Comparison of ENCODE assay signal across 26 cellular contexts in genomic region chr4:14532436-14532835, GRCh38.
DNase-seq lines count a peak whose midpoint lies in the region; ATAC-seq lines count a peak whose summit lies in the region.
"Had no signal": no experiment of that assay in that cellular context is flagged by ENCODE, and none has a peak within 500 bp of the region (broad histone marks: within the 10 kb centered on the region; RNA-seq: fewer than 3 reads in every experiment).

No MANE protein-coding gene starts in this region.

- H3K4me3 ChIP-seq in Jurkat, Clone E6-1 (ENCODE audit: low read length): no peak overlapping the region
- no peak overlapping the region for H3K4me3 ChIP-seq in SJCRH30
- H3K4me3 ChIP-seq: adrenal gland; BLaER1 treated with 17β-estradiol and CSF1 and Interleukin-3, amounts not matched to agents 10 nM and 100 nM; GM23248; upper lobe of right lung had no signal

- peaks cover 0 to 3% of the 10 kb centered on the region in 2 donors for H3K27me3 Mint-ChIP-seq in T-cell
- H3K27me3 Mint-ChIP-seq: activated CD4-positive, alpha-beta T cell treated with anti-CD3 and anti-CD28 coated beads for 36 hours; activated CD8-positive, alpha-beta T cell treated with anti-CD3 and anti-CD28 coated beads for 36 hours; activated naive CD4-positive, alpha-beta T cell treated with anti-CD3 and anti-CD28 coated beads, Interleukin-2, amount 10 ng/mL, durations not matched to agents 7 days and 5 days had no signal

- POLR2A ChIA-PET in T-cell (lab: Charles Lee): no interaction called here

- H3K9me3 ChIP-seq in SJCRH30 (replicated peaks): no peaks in the 10 kb centered on the region
- H3K9me3 ChIP-seq: adrenal gland; BLaER1 treated with 17β-estradiol and CSF1 and Interleukin-3, amounts not matched to agents 10 nM and 100 nM; upper lobe of right lung had no signal

- H3K36me3 ChIP-seq in SJCRH30: no peaks in the 10 kb centered on the region
- H3K36me3 ChIP-seq: adrenal gland; BLaER1 treated with 17β-estradiol and CSF1 and Interleukin-3, amounts not matched to agents 10 nM and 100 nM; upper lobe of right lung had no signal

- H3K9me3 Mint-ChIP-seq in T-cell: no peaks in the 10 kb centered on the region
- H3K9me3 Mint-ChIP-seq: activated CD8-positive, alpha-beta T cell treated with anti-CD3 and anti-CD28 coated beads for 36 hours; activated naive CD4-positive, alpha-beta T cell treated with anti-CD3 and anti-CD28 coated beads, Interleukin-2, amount 10 ng/mL, durations not matched to agents 7 days and 5 days; memory B cell had no signal

- H3K4me3 Mint-ChIP-seq in T-cell: no peak overlapping the region
- H3K4me3 Mint-ChIP-seq: activated CD4-positive, alpha-beta T cell treated with anti-CD3 and anti-CD28 coated beads for 36 hours; activated CD8-positive, alpha-beta T cell treated with anti-CD3 and anti-CD28 coated beads for 36 hours; activated naive CD4-positive, alpha-beta T cell treated with anti-CD3 and anti-CD28 coated beads, Interleukin-2, amount 10 ng/mL, durations not matched to agents 7 days and 5 days; brain; memory B cell had no signal

- no peaks in the 10 kb centered on the region for H3K4me1 Mint-ChIP-seq in T-cell
- H3K4me1 Mint-ChIP-seq: activated CD4-positive, alpha-beta T cell treated with anti-CD3 and anti-CD28 coated beads for 36 hours; activated naive CD4-positive, alpha-beta T cell treated with anti-CD3 and anti-CD28 coated beads, Interleukin-2, amount 10 ng/mL, durations not matched to agents 7 days and 5 days had no signal

- no peak overlapping the region for H3K27ac Mint-ChIP-seq in T-cell
- H3K27ac Mint-ChIP-seq: activated CD4-positive, alpha-beta T cell treated with anti-CD3 and anti-CD28 coated beads for 36 hours; activated CD8-positive, alpha-beta T cell treated with anti-CD3 and anti-CD28 coated beads for 36 hours; activated naive CD4-positive, alpha-beta T cell treated with anti-CD3 and anti-CD28 coated beads, Interleukin-2, amount 10 ng/mL, durations not matched to agents 7 days and 5 days; brain; memory B cell had no signal

- H3K4me1 ChIP-seq in SJCRH30: peaks cover 46% of the 10 kb centered on the region
- H3K4me1 ChIP-seq: adrenal gland; BLaER1 treated with 17β-estradiol and CSF1 and Interleukin-3, amounts not matched to agents 10 nM and 100 nM; upper lobe of right lung had no signal

- no peaks in the 10 kb centered on the region for H3K27me3 ChIP-seq in SJCRH30
- H3K27me3 ChIP-seq: adrenal gland; BLaER1 treated with 17β-estradiol and CSF1 and Interleukin-3, amounts not matched to agents 10 nM and 100 nM; upper lobe of right lung had no signal

- H3K27ac ChIP-seq in SJCRH30 (no peak overlapping the region), substantia nigra (ENCODE audit: low read depth, low read length, poor library complexity, severe bottlenecking) (no peak overlapping the region)
- H3K27ac ChIP-seq: adrenal gland; BLaER1 treated with 17β-estradiol and CSF1 and Interleukin-3, amounts not matched to agents 10 nM and 100 nM; GM23248; upper lobe of right lung; VCaP had no signal

- CTCF ChIA-PET in T-cell (lab: Charles Lee): no interaction called here

- peak; percentile 9 for DNase-seq in Jurkat, Clone E6-1 (ENCODE audit: low read depth, low spot score)
- DNase-seq in NCI-H1417 treated with DMSO at 0.1 percent for 48 hours (lab: John Stamatoyannopoulos, UW) (peak; percentile 14), NCI-H510A treated with DMSO at 0.1 percent for 48 hours (lab: John Stamatoyannopoulos, UW) (peak; percentile 90), SJCRH30 (peak; percentile 29 to 82), substantia nigra (lab: John Stamatoyannopoulos, UW) (no peak), HuH-7 (ENCODE audit: low spot score) (no peak), T-cell (no peak)
- no peak for DNase-seq in stimulated activated naive CD4-positive, alpha-beta T cell treated with Interleukin-2 at 50 U/mL for 16 hours (lab: John Stamatoyannopoulos, UW)
- DNase-seq: activated CD4-positive, alpha-beta T cell treated with anti-CD3 and anti-CD28 coated beads for 36 hours; activated CD8-positive, alpha-beta memory T cell treated with anti-CD3 and anti-CD28 coated beads, Interleukin-2, amount 50 U/mL, for 48 hours; activated CD8-positive, alpha-beta T cell treated with anti-CD3 and anti-CD28 coated beads for 36 hours; activated naive CD4-positive, alpha-beta T cell treated with anti-CD3 and anti-CD28 coated beads, Interleukin-2, amount 10 ng/mL, durations not matched to agents 7 days and 5 days; adrenal gland; DMS79; glutamatergic neuron; GM23248; NCI-H146; Right ventricle myocardium superior; stimulated activated CD4-positive, alpha-beta T cell treated with anti-CD3 and anti-CD28 coated beads, Interleukin-4, amount 100 ng/mL, for 24 hours; T1000; upper lobe of right lung had no signal

- H3K36me3 Mint-ChIP-seq in T-cell: no peaks in the 10 kb centered on the region
- H3K36me3 Mint-ChIP-seq: activated naive CD4-positive, alpha-beta T cell treated with anti-CD3 and anti-CD28 coated beads, Interleukin-2, amount 10 ng/mL, durations not matched to agents 7 days and 5 days; brain; memory B cell had no signal

- no peak for ATAC-seq in T-cell (replicated peaks in 1 of 4)
- ATAC-seq: activated CD4-positive, alpha-beta T cell treated with anti-CD3 and anti-CD28 coated beads for 36 hours; activated CD8-positive, alpha-beta T cell treated with anti-CD3 and anti-CD28 coated beads for 36 hours; left lobe of liver; upper lobe of right lung had no signal

Comparison
In these comparisons a context has a peak if more than half of its experiments do, and no peak if none do; other contexts are left out.
1. DNase-seq: peak in Jurkat, Clone E6-1 (single experiment), NCI-H1417 treated with DMSO at 0.1 percent for 48 hours (single experiment), NCI-H510A treated with DMSO at 0.1 percent for 48 hours (single experiment) and SJCRH30 (2 of 2); none in substantia nigra (0 of 49), HuH-7 (single experiment), stimulated activated naive CD4-positive, alpha-beta T cell treated with Interleukin-2 at 50 U/mL for 16 hours (single experiment) and T-cell (0 of 34).